Comparison of ENCODE assay signal across 16 cellular contexts in the genomic region with DNA sequence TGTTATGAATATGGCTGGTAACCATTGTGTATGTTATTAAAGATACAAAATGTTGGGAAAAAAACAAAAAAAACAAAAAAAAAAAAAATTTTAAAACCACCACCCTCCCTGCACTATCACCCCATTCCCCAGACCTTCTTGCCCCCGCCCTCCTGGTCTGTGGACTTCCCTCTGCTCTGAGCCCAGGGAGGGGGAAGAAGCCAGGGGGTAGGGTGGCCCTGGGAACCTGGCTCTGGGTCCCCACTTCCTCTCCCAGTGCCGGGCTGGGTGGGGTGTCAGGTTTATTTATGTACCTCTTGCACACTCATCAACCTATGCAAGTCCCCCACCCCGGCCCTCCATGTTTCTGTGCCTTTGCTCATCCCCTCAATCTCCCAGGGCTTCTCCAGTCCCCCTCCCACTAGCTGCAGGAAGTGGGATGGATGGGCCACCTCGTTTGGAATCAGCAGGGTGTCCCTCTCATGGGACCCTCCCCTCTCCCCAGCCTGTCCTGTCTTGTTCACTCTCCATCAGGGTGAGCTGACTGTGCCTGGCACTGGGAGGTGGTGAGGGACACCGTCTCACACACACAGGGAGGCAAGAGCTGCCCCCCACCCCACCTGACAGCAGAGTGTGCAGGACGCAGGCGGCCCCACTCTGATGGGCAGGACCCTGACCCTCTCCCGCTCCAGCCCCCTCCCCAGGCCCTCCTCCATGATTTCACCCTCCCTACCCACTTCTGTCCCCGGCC. TPM values are rescaled to one million over a fixed set of nuclear protein-coding genes. Genes with fewer than 3 reads are reported as not detected.
A peak's percentile ranks its signal among the peaks of the same experiment; 100 is the strongest.
DNase-seq lines count a peak whose midpoint lies in the region; ATAC-seq and TF ChIP-seq lines count a peak whose summit lies in the region.
"Had no signal": no experiment of that assay in that cellular context is flagged by ENCODE, and none has a peak within 500 bp of the region (broad histone marks: within the 10 kb centered on the region; RNA-seq: fewer than 3 reads in every experiment).

No MANE protein-coding gene starts in this region.

- H3K27ac ChIP-seq in suprapubic skin = no peak overlapping the region
- H3K27ac ChIP-seq: left ventricle myocardium inferior had no signal

- H3K9me3 ChIP-seq in T-helper 17 cell (ENCODE audit: control insufficient read depth, low read length, poor library complexity, severe bottlenecking) (no peaks in the 10 kb centered on the region), suprapubic skin (no peaks in the 10 kb centered on the region)
- H3K9me3 ChIP-seq: ascending aorta, left ventricle myocardium inferior had no signal

- H3K9me3 Mint-ChIP-seq in activated naive CD4-positive, alpha-beta T cell treated with anti-CD3 and anti-CD28 coated beads, Interleukin-2, amount 50 U/mL, for 24 hours = no peaks in the 10 kb centered on the region
- H3K9me3 Mint-ChIP-seq in effector memory CD8-positive, alpha-beta T cell = no peaks in the 10 kb centered on the region
- H3K9me3 Mint-ChIP-seq in stimulated activated naive B cell treated with anti-CD40 and anti-IgM and Interleukin-4, amounts not matched to agents 10 μg/mL and 1 μg/mL and 100 μg/mL, for 72 hours = no peaks in the 10 kb centered on the region
- no peaks in the 10 kb centered on the region for H3K9me3 Mint-ChIP-seq in HFFc6
- H3K9me3 Mint-ChIP-seq: activated B cell treated with CpG ODN at 0.5 μM for 24 hours, neural crest cell had no signal

- H3K4me1 ChIP-seq in suprapubic skin = peaks cover 9% of the 10 kb centered on the region

- TF ChIP-seq POLR2A in suprapubic skin (IDR thresholded peaks at IDR 0.05) = no peak

- TF ChIP-seq EP300 in suprapubic skin (IDR thresholded peaks at IDR 0.05) = no peak

- peaks cover 95% of the 10 kb centered on the region for H3K36me3 ChIP-seq in suprapubic skin

- peak; percentile 7 for ATAC-seq in T-helper 17 cell
- ATAC-seq in effector memory CD8-positive, alpha-beta T cell (replicated peaks) = no peak
- no peak for ATAC-seq in stimulated activated naive B cell treated with anti-CD40 and anti-IgM and Interleukin-4, amounts not matched to agents 10 μg/mL and 1 μg/mL and 100 μg/mL, for 72 hours (replicated peaks)

- TF ChIP-seq CTCF in HFFc6 (IDR thresholded peaks at IDR 0.05) (no peak), suprapubic skin (IDR thresholded peaks at IDR 0.05) (no peak)

- H3K27me3 ChIP-seq in suprapubic skin = no peaks in the 10 kb centered on the region
- H3K27me3 ChIP-seq: ascending aorta had no signal

- H3K4me1 Mint-ChIP-seq in activated naive CD4-positive, alpha-beta T cell treated with anti-CD3 and anti-CD28 coated beads, Interleukin-2, amount 50 U/mL, for 24 hours = peaks cover 11% of the 10 kb centered on the region
- H3K4me1 Mint-ChIP-seq in T-helper 17 cell = peaks cover 9% of the 10 kb centered on the region
- peaks cover 6 to 17% of the 10 kb centered on the region in 2 donors for H3K4me1 Mint-ChIP-seq in effector memory CD8-positive, alpha-beta T cell (ENCODE audit: low read depth in 2 of 2)
- peaks cover 21 to 29% of the 10 kb centered on the region in 2 donors for H3K4me1 Mint-ChIP-seq in stimulated activated naive B cell treated with anti-CD40 and anti-IgM and Interleukin-4, amounts not matched to agents 10 μg/mL and 1 μg/mL and 100 μg/mL, for 72 hours
- peaks cover 33% of the 10 kb centered on the region for H3K4me1 Mint-ChIP-seq in HFFc6 (ENCODE audit: low read depth)

- WGBS in suprapubic skin = 72% methylated on average over 9 of the region's 9 CpGs

- DNase-seq in activated naive CD4-positive, alpha-beta T cell treated with Interleukin-2 at 50 U/mL for 16 hours = no peak
- no peak for DNase-seq in T-helper 17 cell
- DNase-seq in effector memory CD8-positive, alpha-beta T cell = no peak
- no peak for DNase-seq in stimulated activated naive B cell treated with anti-CD40 and anti-IgM and Interleukin-4, amounts not matched to agents 10 μg/mL and 1 μg/mL and 100 μg/mL, for 72 hours
- DNase-seq in superior temporal gyrus (ENCODE audit: extremely low spot score) = no peak
- DNase-seq in HFFc6 = no peak
- no peak for DNase-seq in suprapubic skin (ENCODE audit: low spot score in 2 of 2)
- DNase-seq: activated B cell treated with CpG ODN at 0.5 μM for 24 hours; DMS 273 treated with DMSO at 0.1 percent for 48 hours; left ventricle myocardium inferior; NCI-H1694 treated with DMSO at 0.1 percent for 48 hours; NCI-H526; stimulated activated CD4-positive, alpha-beta T cell treated with anti-CD3 and anti-CD28 coated beads, Interleukin-1b, Interleukin-23, amount 100 ng/mL, for 48 hours had no signal

- H3K27ac Mint-ChIP-seq in activated naive CD4-positive, alpha-beta T cell treated with anti-CD3 and anti-CD28 coated beads, Interleukin-2, amount 50 U/mL, for 24 hours = peak overlapping the region; percentile 72
- H3K27ac Mint-ChIP-seq in T-helper 17 cell (peak overlapping the region; percentile 92), HFFc6 (no peak overlapping the region)
- H3K27ac Mint-ChIP-seq in effector memory CD8-positive, alpha-beta T cell = peak overlapping the region; percentile 83 to 90
- peak overlapping the region; percentile 28 for H3K27ac Mint-ChIP-seq in stimulated activated naive B cell treated with anti-CD40 and anti-IgM and Interleukin-4, amounts not matched to agents 10 μg/mL and 1 μg/mL and 100 μg/mL, for 72 hours
- H3K27ac Mint-ChIP-seq: activated B cell treated with CpG ODN at 0.5 μM for 24 hours had no signal

- no peaks in the 10 kb centered on the region for H3K27me3 Mint-ChIP-seq in activated naive CD4-positive, alpha-beta T cell treated with anti-CD3 and anti-CD28 coated beads, Interleukin-2, amount 50 U/mL, for 24 hours
- H3K27me3 Mint-ChIP-seq in T-helper 17 cell (no peaks in the 10 kb centered on the region), HFFc6 (ENCODE audit: insufficient read depth) (peaks cover 2% of the 10 kb centered on the region)
- no peaks in the 10 kb centered on the region for H3K27me3 Mint-ChIP-seq in effector memory CD8-positive, alpha-beta T cell
- no peaks in the 10 kb centered on the region for H3K27me3 Mint-ChIP-seq in stimulated activated naive B cell treated with anti-CD40 and anti-IgM and Interleukin-4, amounts not matched to agents 10 μg/mL and 1 μg/mL and 100 μg/mL, for 72 hours
- H3K27me3 Mint-ChIP-seq: activated B cell treated with CpG ODN at 0.5 μM for 24 hours had no signal

- H3K4me3 ChIP-seq in suprapubic skin = no peak overlapping the region
- H3K4me3 ChIP-seq: ascending aorta, left ventricle myocardium inferior had no signal

- H3K4me3 Mint-ChIP-seq in activated naive CD4-positive, alpha-beta T cell treated with anti-CD3 and anti-CD28 coated beads, Interleukin-2, amount 50 U/mL, for 24 hours = no peak overlapping the region
- H3K4me3 Mint-ChIP-seq in T-helper 17 cell = no peak overlapping the region
- peak overlapping the region in 1 of 2 donors; percentile 48 for H3K4me3 Mint-ChIP-seq in effector memory CD8-positive, alpha-beta T cell
- H3K4me3 Mint-ChIP-seq in stimulated activated naive B cell treated with anti-CD40 and anti-IgM and Interleukin-4, amounts not matched to agents 10 μg/mL and 1 μg/mL and 100 μg/mL, for 72 hours = no peak overlapping the region
- no peak overlapping the region for H3K4me3 Mint-ChIP-seq in HFFc6
- H3K4me3 Mint-ChIP-seq: activated B cell treated with CpG ODN at 0.5 μM for 24 hours had no signal

- H3K36me3 Mint-ChIP-seq in activated naive CD4-positive, alpha-beta T cell treated with anti-CD3 and anti-CD28 coated beads, Interleukin-2, amount 50 U/mL, for 24 hours = peaks cover 17% of the 10 kb centered on the region
- H3K36me3 Mint-ChIP-seq in T-helper 17 cell (ENCODE audit: low read depth) (peaks cover 20% of the 10 kb centered on the region), HFFc6 (ENCODE audit: low read depth) (peaks cover 41% of the 10 kb centered on the region)
- peaks cover 74% of the 10 kb centered on the region for H3K36me3 Mint-ChIP-seq in effector memory CD8-positive, alpha-beta T cell (ENCODE audit: insufficient read depth)
- peaks cover 38 to 65% of the 10 kb centered on the region in 2 donors for H3K36me3 Mint-ChIP-seq in stimulated activated naive B cell treated with anti-CD40 and anti-IgM and Interleukin-4, amounts not matched to agents 10 μg/mL and 1 μg/mL and 100 μg/mL, for 72 hours

RNA-seq across cellular contexts. Expression of a gene that starts 5.9 kb away (rescaled TPM):
- total RNA-seq in T-helper 17 cell (100 to 1,000 TPM; 113 to 127 TPM), suprapubic skin (10 to 100 TPM; 24.8 to 42.4 (median 35.4) TPM)
- 10 to 100 TPM; 46.8 to 70.0 (median 60.6) TPM for total RNA-seq in HFFc6 (2021; fragmentation: NEBNext Ultra II Directional; extraction: Animal tissue kit (Norgen Biotek cat#: 25700))

RNA-seq across cellular contexts. Expression of a gene that starts 6.2 kb away (rescaled TPM):
- total RNA-seq in T-helper 17 cell = 10 to 100 TPM; 43.4 to 43.6 TPM
- 10 to 100 TPM; 38.2 to 48.5 (median 45.2) TPM for total RNA-seq in HFFc6 (2021; fragmentation: NEBNext Ultra II Directional; extraction: Animal tissue kit (Norgen Biotek cat#: 25700))
- total RNA-seq in suprapubic skin = 10 to 100 TPM; 36.3 to 57.8 (median 48.0) TPM

RNA-seq across cellular contexts. Expression of a gene that starts 21.6 kb away (rescaled TPM):
- total RNA-seq in T-helper 17 cell (1,000 to 10,000 TPM; 1,082 to 1,318 TPM), suprapubic skin (100 to 1,000 TPM; 426 to 850 (median 540) TPM)
- 10 to 100 TPM; 30.9 to 81.6 (median 68.5) TPM for total RNA-seq in HFFc6 (2021; fragmentation: NEBNext Ultra II Directional; extraction: Animal tissue kit (Norgen Biotek cat#: 25700))

RNA-seq across cellular contexts. Expression of a gene that starts 27.5 kb away (rescaled TPM):
- total RNA-seq in T-helper 17 cell = 100 to 1,000 TPM; 119 to 129 TPM
- total RNA-seq in HFFc6 (2021; fragmentation: NEBNext Ultra II Directional; extraction: Animal tissue kit (Norgen Biotek cat#: 25700)) = 10 to 100 TPM; 38.3 to 56.0 (median 45.7) TPM
- total RNA-seq in suprapubic skin = 10 to 100 TPM in 1 of 4 donors, 1 to 10 TPM in 3; 6.4 to 29.9 (median 7.7) TPM

RNA-seq across cellular contexts. Expression of a gene that starts 42.8 kb away (rescaled TPM):
- total RNA-seq in T-helper 17 cell (10 to 100 TPM; 64.2 to 93.2 TPM), suprapubic skin (100 to 1,000 TPM; 104 to 166 (median 113) TPM)
- 100 to 1,000 TPM; 107 to 133 (median 124) TPM for total RNA-seq in HFFc6 (2021; fragmentation: NEBNext Ultra II Directional; extraction: Animal tissue kit (Norgen Biotek cat#: 25700))

Comparison
In these comparisons a context has a peak if more than half of its experiments do, and no peak if none do; other contexts are left out.
1. RNA of a gene that starts 21.6 kb away (total RNA-seq): 1,082 to 1,318 TPM in T-helper 17 cell and 426 to 850 TPM in suprapubic skin; 30.9 to 81.6 TPM in HFFc6; every median in the first group is over 4 times any median in the second.